Comparison of ENCODE assay signal across 9 cellular contexts in genomic region chr6:29005183-29005885, GRCh38. TPM values are rescaled to one million over a fixed set of nuclear protein-coding genes. Genes with fewer than 3 reads are reported as not detected.
DNase-seq lines count a peak whose midpoint lies in the region; ATAC-seq, FAIRE-seq and TF ChIP-seq lines count a peak whose summit lies in the region.
"Had no signal": no experiment of that assay in that cellular context is flagged by ENCODE, and none has a peak within 500 bp of the region (broad histone marks: within the 10 kb centered on the region; RNA-seq: fewer than 3 reads in every experiment).

TSS of gene ZNF311 (minus strand) at chr6:29005315. CDS start at chr6:29003954, 1,361 bp downstream.

- TF ChIP-seq EP300 in A549 (IDR thresholded peaks at IDR 0.05): no peak

- peak; percentile 21 to 63 for DNase-seq in A549 (ENCODE audit: low read depth in 1 of 2, low spot score in 1 of 2)
- no peak for DNase-seq in H9
- DNase-seq in T-cell: peak in 6 of 34 experiments; percentile 21 to 33 (median 26)
- peak; percentile 61 for DNase-seq in dermis blood vessel endothelial cell
- peak in 1 of 2 donors; percentile 67 for DNase-seq in lower leg skin (ENCODE audit: low spot score in 2 of 2)

- intact Hi-C loops in lower leg skin (cut with DNase I; ENCODE audit: low total_unique reads): no loop called here

- H4K8ac ChIP-seq in H9 (replicated peaks; ENCODE audit: insufficient read length, low read depth, low read length): peak within 1 kb of the TSS; percentile 53

- peak within 1 kb of the TSS; percentile 14 for H2AFZ ChIP-seq in H9 (ENCODE audit: low read length)

- H3K79me2 ChIP-seq in H9 (ENCODE audit: insufficient read depth, low read length): no peaks in the 10 kb centered on the region

- no peak within 1 kb of the TSS for H4K91ac ChIP-seq in H9 (ENCODE audit: insufficient read length, low read depth, low read length)

- FAIRE-seq in A549 (lab: Jason Lieb, UNC): no peak
- FAIRE-seq: GM12878 had no signal

- H3K27me3 Mint-ChIP-seq in H9 (ENCODE audit: low read depth) (peaks cover 48% of the 10 kb centered on the region), T-cell (peaks cover 2 to 13% of the 10 kb centered on the region in 2 donors)
- peaks cover 34% of the 10 kb centered on the region for H3K27me3 Mint-ChIP-seq in stimulated activated naive CD8-positive, alpha-beta T cell treated with anti-CD3 and anti-CD28 coated beads, Interleukin-15, Interleukin-2, amounts not matched to agents 100 ng/mL and 50 ng/mL, for 24 hours

- peak within 1 kb of the TSS; percentile 91; the same call in 1 of the 2 replicates for H3K14ac ChIP-seq in H9 (ENCODE audit: insufficient read depth, low read length)

- no peaks in the 10 kb centered on the region for H4K20me1 ChIP-seq in H9 (ENCODE audit: control insufficient read depth, insufficient read depth, insufficient read length)

- H3K4me3 Mint-ChIP-seq in H9 (peak within 1 kb of the TSS; percentile 63 to 73), T-cell (peak within 1 kb of the TSS; percentile 86 to 92 (median 92))
- H3K4me3 Mint-ChIP-seq in stimulated activated naive CD8-positive, alpha-beta T cell treated with anti-CD3 and anti-CD28 coated beads, Interleukin-15, Interleukin-2, amounts not matched to agents 100 ng/mL and 50 ng/mL, for 24 hours: peak within 1 kb of the TSS; percentile 80

- 49% methylated on average over 29 of the region's 29 CpGs for WGBS in A549 (ENCODE audit: missing lambda C conversion rate)
- no CpG with 5 or more reads among the region's 29 CpGs for WGBS in H9 (ENCODE audit: extremely low coverage, insufficient read length, low lambda C conversion rate)
- WGBS in lower leg skin, 2 donors: 6 to 8% methylated on average over 29 of the region's 29 CpGs

- no peaks in the 10 kb centered on the region for H3K27me3 ChIP-seq in H9 (ENCODE audit: insufficient read depth, low read length)

- H3K4me2 ChIP-seq in A549 (peak within 1 kb of the TSS; percentile 59), H9 (ENCODE audit: insufficient read depth, insufficient read length, low read length) (peak within 1 kb of the TSS; percentile 40)

- no peaks in the 10 kb centered on the region for H3K9me3 ChIP-seq in A549
- no peaks in the 10 kb centered on the region for H3K9me3 ChIP-seq in H9 (ENCODE audit: control insufficient read depth, low read depth, low read length)

- no peak within 1 kb of the TSS for H3K23ac ChIP-seq in H9 (ENCODE audit: insufficient read length, low read depth, low read length)

- peak within 1 kb of the TSS; percentile 33 for H3K9ac ChIP-seq in H9 (ENCODE audit: extremely low read depth, insufficient read length, low read length)

- POLR2A ChIA-PET in A549 (lab: Yijun Ruan, JAX) (interaction anchor here (0.7 to 1.1 kb wide), 5 partner anchors 10 to 263 kb away, joined by 3 to 16 read pairs (median 3); no protein-coding TSS in a partner anchor), T-cell (lab: Charles Lee) (no interaction called here)

- CTCF ChIA-PET in A549 (lab: Yijun Ruan, JAX): no interaction called here
- CTCF ChIA-PET in T-cell (lab: Charles Lee): interaction anchor here in 1 of 2 donors (0.9 kb wide), 1 partner anchor 167 kb away, joined by 3 read pairs; no protein-coding TSS in a partner anchor

- H4K5ac ChIP-seq in H9 (ENCODE audit: insufficient read length, low read depth, low read length): no peak within 1 kb of the TSS

- H3T11ph ChIP-seq in H9 (ENCODE audit: low read length): no peak within 1 kb of the TSS

- H2BK15ac ChIP-seq in H9 (ENCODE audit: low read depth, low read length): no peak within 1 kb of the TSS

- no peaks in the 10 kb centered on the region; a peak in 1 of 5 replicates for H3K9me3 Mint-ChIP-seq in H9
- peaks cover 0 to 5% (median 0%) of the 10 kb centered on the region in 3 donors for H3K9me3 Mint-ChIP-seq in T-cell
- peaks cover 5% of the 10 kb centered on the region for H3K9me3 Mint-ChIP-seq in stimulated activated naive CD8-positive, alpha-beta T cell treated with anti-CD3 and anti-CD28 coated beads, Interleukin-15, Interleukin-2, amounts not matched to agents 100 ng/mL and 50 ng/mL, for 24 hours

- H3K4ac ChIP-seq in H9 (ENCODE audit: low read depth, low read length): no peak within 1 kb of the TSS

- no peaks in the 10 kb centered on the region for H3K4me1 Mint-ChIP-seq in H9
- peaks cover 16 to 22% (median 20%) of the 10 kb centered on the region in 3 donors for H3K4me1 Mint-ChIP-seq in T-cell
- H3K4me1 Mint-ChIP-seq in stimulated activated naive CD8-positive, alpha-beta T cell treated with anti-CD3 and anti-CD28 coated beads, Interleukin-15, Interleukin-2, amounts not matched to agents 100 ng/mL and 50 ng/mL, for 24 hours (ENCODE audit: low read depth): peaks cover 16% of the 10 kb centered on the region

- H3K36me3 Mint-ChIP-seq in H9 (ENCODE audit: insufficient read depth in 1 of 3, low read depth in 3 of 3): no peaks in the 10 kb centered on the region
- H3K36me3 Mint-ChIP-seq in T-cell: no peaks in the 10 kb centered on the region
- no peaks in the 10 kb centered on the region for H3K36me3 Mint-ChIP-seq in stimulated activated naive CD8-positive, alpha-beta T cell treated with anti-CD3 and anti-CD28 coated beads, Interleukin-15, Interleukin-2, amounts not matched to agents 100 ng/mL and 50 ng/mL, for 24 hours (ENCODE audit: low read depth)

- peak within 1 kb of the TSS; percentile 70 for H3K18ac ChIP-seq in H9 (ENCODE audit: insufficient read length, low read depth, low read length)

- no peak for TF ChIP-seq CTCF in A549 (IDR thresholded peaks at IDR 0.05)
- TF ChIP-seq CTCF in H9 (conservative IDR thresholded peaks at IDR 0.05): no peak
- no peak for TF ChIP-seq CTCF in lower leg skin (IDR thresholded peaks at IDR 0.05)

- H3K4me3 ChIP-seq in A549 (peak within 1 kb of the TSS; percentile 41), lower leg skin (ENCODE audit: low read depth, poor library complexity, severe bottlenecking) (peak within 1 kb of the TSS; percentile 49)
- H3K4me3 ChIP-seq: GM12878 had no signal

- H3K23me2 ChIP-seq in H9 (ENCODE audit: insufficient read length, low read depth, low read length, poor library complexity, severe bottlenecking): peaks cover 5% of the 10 kb centered on the region

- no peak within 1 kb of the TSS for H2BK12ac ChIP-seq in H9 (ENCODE audit: insufficient read length, low read depth, low read length)

- H3K4me1 ChIP-seq in A549 (peaks cover 8% of the 10 kb centered on the region; the same call in 2 of the 3 replicates), H9 (ENCODE audit: insufficient read depth, low read length) (no peaks in the 10 kb centered on the region)

- ATAC-seq in A549 (peak; percentile 74 to 86; a peak in 5 of 6 replicates), T-cell (replicated peaks in 1 of 4) (peak; percentile 69 to 98 (median 96)), GM21825 (IDR thresholded peaks at IDR 0.05; ENCODE audit: unreplicated experiment) (no peak), HG02970 (IDR thresholded peaks at IDR 0.05; ENCODE audit: low FRiP score, unreplicated experiment) (no peak)
- ATAC-seq: GM12878 had no signal

- H3K27ac ChIP-seq in A549 (peak within 1 kb of the TSS; percentile 42 to 70; a peak in 3 of 6 replicates), H9 (ENCODE audit: insufficient read length, low read depth, low read length) (no peak within 1 kb of the TSS)

- peak within 1 kb of the TSS; percentile 6 for H2BK20ac ChIP-seq in H9 (ENCODE audit: low read depth, low read length, poor library complexity, severe bottlenecking)

- H2BK120ac ChIP-seq in H9 (ENCODE audit: low read depth, low read length, poor library complexity, severe bottlenecking): no peak within 1 kb of the TSS

- no peak within 1 kb of the TSS for H2AK5ac ChIP-seq in H9 (ENCODE audit: insufficient read length, low read length)

- H3K27ac Mint-ChIP-seq in H9: no peak within 1 kb of the TSS; a peak in 1 of 7 replicates
- H3K27ac Mint-ChIP-seq in T-cell: peak within 1 kb of the TSS; percentile 79 to 87
- peak within 1 kb of the TSS; percentile 78 for H3K27ac Mint-ChIP-seq in stimulated activated naive CD8-positive, alpha-beta T cell treated with anti-CD3 and anti-CD28 coated beads, Interleukin-15, Interleukin-2, amounts not matched to agents 100 ng/mL and 50 ng/mL, for 24 hours

- no peak for TF ChIP-seq RAD21 in A549 (conservative IDR thresholded peaks at IDR 0.05 in 1 of 2, IDR thresholded peaks at IDR 0.05 in 1 of 2)

- TF ChIP-seq POLR2A in A549 (IDR thresholded peaks at IDR 0.05; ENCODE audit: low read length) (no peak), lower leg skin (IDR thresholded peaks at IDR 0.05) (no peak)

- no peak within 1 kb of the TSS for H3K56ac ChIP-seq in H9 (ENCODE audit: insufficient read length, low read depth, low read length)

- H3K79me1 ChIP-seq in H9 (ENCODE audit: insufficient read depth, low read depth, low read length, poor library complexity, severe bottlenecking): no peaks in the 10 kb centered on the region

- H2BK5ac ChIP-seq in H9 (ENCODE audit: insufficient read length, low read length): no peak within 1 kb of the TSS

TF ChIP-seq in A549, 52 proteins besides CTCF, POLR2A, EP300 and RAD21:
- TF ChIP-seq, protein P1, sequence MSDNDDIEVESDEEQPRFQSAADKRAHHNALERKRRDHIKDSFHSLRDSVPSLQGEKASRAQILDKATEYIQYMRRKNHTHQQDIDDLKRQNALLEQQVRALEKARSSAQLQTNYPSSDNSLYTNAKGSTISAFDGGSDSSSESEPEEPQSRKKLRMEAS (IDR thresholded peaks at IDR 0.05): peak; percentile 35; the same call in 1 of the 2 replicates
- no peak for TF ChIP-seq CHD2 (IDR thresholded peaks at IDR 0.05; ENCODE audit: low read length, partially characterized antibody)
- TF ChIP-seq E2F6 (IDR thresholded peaks at IDR 0.05; ENCODE audit: borderline replicate concordance, low read depth): peak; percentile 64; the same call in 1 of the 2 replicates
- no peak for TF ChIP-seq NPAS2 (CRISPR knock-in tag; IDR thresholded peaks at IDR 0.05; ENCODE audit: borderline replicate concordance)

RNA-seq across cellular contexts. Expression of gene ZNF311, which starts in this region (rescaled TPM):
- polyA plus RNA-seq in A549 (2011; rRNA removed): 0.74 and 0.94 TPM in 2 replicates
- polyA plus RNA-seq in A549 (2012; cell fraction: cytosol; rRNA removed): 0.12 and 0.18 TPM in 2 replicates
- 0.10 and 0.12 TPM in 2 replicates for polyA plus RNA-seq in A549 (2012; cell fraction: nucleus; rRNA removed)
- polyA plus RNA-seq in A549 (2017; fragmentation: RNase III; extraction: RNeasy Plus Mini Kit Qiagen cat#74134 plus additional on column Dnase treatment): 0.18 to 0.29 TPM (median 0.27 TPM) in 3 replicates
- 0.62 and 0.63 TPM in 2 replicates for polyA minus RNA-seq in A549 (2011; rRNA and poly(A)+ RNA removed)
- 0.57 and 0.68 TPM in 2 replicates for total RNA-seq in H9 (2021)
- total RNA-seq in T-cell: under 1 TPM; 0.22 to 0.61 (median 0.30) TPM
- 0.17 and 0.28 TPM in 2 replicates for total RNA-seq in dermis blood vessel endothelial cell
- 1 to 10 TPM in 2 of 4 donors, under 1 TPM in 1, not detected in 1; 0.69 to 1.4 (median 1.1) TPM for total RNA-seq in lower leg skin
- total RNA-seq: GM12878 had no signal

Comparison
In these comparisons a context has a peak if more than half of its experiments do, and no peak if none do; other contexts are left out.
1. Peak in DNase-seq, ATAC-seq, H3K4me3 ChIP-seq, H3K27ac ChIP-seq and H3K4me2 ChIP-seq in A549; RNA of the gene not detected or under 1 TPM.
2. Peak in ATAC-seq in T-cell; RNA of the gene not detected or under 1 TPM.
3. Peak in DNase-seq in dermis blood vessel endothelial cell; RNA of the gene not detected or under 1 TPM.
4. H3K27ac Mint-ChIP-seq: peak in T-cell (2 of 2) and stimulated activated naive CD8-positive, alpha-beta T cell treated with anti-CD3 and anti-CD28 coated beads, Interleukin-15, Interleukin-2, amounts not matched to agents 100 ng/mL and 50 ng/mL, for 24 hours (single experiment); none in H9 (0 of 3).
5. Peak in every context shown above with its lines, with median percentiles within 50 percentile points of each other: H3K4me3 Mint-ChIP-seq.